ENCODE assay signal across 11 cellular contexts in genomic region chr1:42971848-42972291, GRCh38. TPM values are rescaled to one million over a fixed set of nuclear protein-coding genes. Genes with fewer than 3 reads are reported as not detected.
DNase-seq lines count a peak whose midpoint lies in the region; ATAC-seq and TF ChIP-seq lines count a peak whose summit lies in the region.
"Had no signal": no experiment of that assay in that cellular context is flagged by ENCODE, and none has a peak within 500 bp of the region (broad histone marks: within the 10 kb centered on the region; RNA-seq: fewer than 3 reads in every experiment).

No MANE protein-coding gene starts in this region.

- H3K9me3 ChIP-seq in BE2C, result no peaks in the 10 kb centered on the region
- H3K9me3 ChIP-seq in Karpas-422 (ENCODE audit: low read length), result no peaks in the 10 kb centered on the region
- no peaks in the 10 kb centered on the region for H3K9me3 ChIP-seq in tibial artery
- H3K9me3 ChIP-seq: ovary had no signal

- H3K4me2 ChIP-seq in Karpas-422 (ENCODE audit: low read depth, low read length, poor library complexity, severe bottlenecking), result no peak overlapping the region

- H3K4me3 ChIP-seq in BE2C (ENCODE audit: low read depth, low read length) (no peak overlapping the region), Karpas-422 (ENCODE audit: low read length) (no peak overlapping the region), tibial artery (no peak overlapping the region)
- H3K4me3 ChIP-seq: GM12878, ovary had no signal

- H3K79me2 ChIP-seq in Karpas-422 (ENCODE audit: low read length), result no peaks in the 10 kb centered on the region

- intact Hi-C loops in tibial artery (cut with DNase I; ENCODE audit: low total_unique reads), result loop anchor here (10.0 kb wide), 1 partner anchor 93 kb away; no protein-coding TSS in a partner anchor

- peak; percentile 24 for DNase-seq in BE2C
- DNase-seq in Karpas-422, result peak; percentile 33
- peak; percentile 57 for DNase-seq in cerebellar cortex (ENCODE audit: low spot score)
- DNase-seq in myocyte (ENCODE audit: low read depth), result peak; percentile 76
- no peak for DNase-seq in NCI-H524 treated with DMSO at 0.1 percent for 48 hours (lab: John Stamatoyannopoulos, UW)
- DNase-seq in tibial artery, result no peak
- DNase-seq: NCI-H187 treated with DMSO at 0.1 percent for 48 hours, ovary had no signal

- H3K27me3 ChIP-seq in BE2C (no peaks in the 10 kb centered on the region), Karpas-422 (ENCODE audit: low read length) (no peaks in the 10 kb centered on the region), tibial artery (no peaks in the 10 kb centered on the region)
- H3K27me3 ChIP-seq: ovary had no signal

- H3K27ac ChIP-seq in Karpas-422 (ENCODE audit: low read length) (no peak overlapping the region), tibial artery (no peak overlapping the region)
- H3K27ac ChIP-seq: ovary had no signal

- H3K9me2 ChIP-seq in Karpas-422 (replicated peaks; ENCODE audit: insufficient read depth, low read length), result no peaks in the 10 kb centered on the region

- no peaks in the 10 kb centered on the region for H4K20me1 ChIP-seq in Karpas-422 (ENCODE audit: insufficient read depth, low read depth, low read length)

- H3K4me1 ChIP-seq in BE2C (peaks cover 6% of the 10 kb centered on the region), Karpas-422 (ENCODE audit: low read length) (no peaks in the 10 kb centered on the region), tibial artery (peaks cover 0 to 5% (median 2%) of the 10 kb centered on the region in 4 donors)

- ATAC-seq in GM18870 (IDR thresholded peaks at IDR 0.05; ENCODE audit: unreplicated experiment) (no peak), GM18861 (IDR thresholded peaks at IDR 0.05; ENCODE audit: unreplicated experiment) (no peak)
- ATAC-seq: GM12878 had no signal

- TF ChIP-seq CTCF in BE2C (IDR thresholded peaks at IDR 0.05; ENCODE audit: low read depth, low read length) (no peak), tibial artery (IDR thresholded peaks at IDR 0.05) (no peak)

- no peaks in the 10 kb centered on the region for H3K36me3 ChIP-seq in BE2C
- no peaks in the 10 kb centered on the region for H3K36me3 ChIP-seq in Karpas-422 (ENCODE audit: insufficient read depth, low read length)
- H3K36me3 ChIP-seq in tibial artery, result peaks cover 3 to 9% (median 5%) of the 10 kb centered on the region in 3 donors
- H3K36me3 ChIP-seq: ovary had no signal

- no peak overlapping the region for H3K9ac ChIP-seq in Karpas-422 (ENCODE audit: low read length)

- no peak overlapping the region for H2AFZ ChIP-seq in Karpas-422 (ENCODE audit: low read length)

RNA-seq across cellular contexts. Expression of gene SLC2A1, which starts 13.2 kb away (rescaled TPM):
- polyA plus RNA-seq in BE2C (2012; ENCODE audit: insufficient read depth, insufficient read length, low read depth), result 40.9 TPM
- total RNA-seq in Karpas-422 (2014; rRNA removed; shearing (Covaris generic); ENCODE audit: low replicate concordance), result 72.2 and 83.8 TPM in 2 replicates
- 146 and 164 TPM in 2 replicates for total RNA-seq in myocyte
- polyA plus RNA-seq in myocyte (2012), result 227 TPM

Comparison
In these comparisons a context has a peak if more than half of its experiments do, and no peak if none do; other contexts are left out.
1. DNase-seq: peak in BE2C (single experiment), Karpas-422 (single experiment), cerebellar cortex (single experiment) and myocyte (single experiment); none in NCI-H524 treated with DMSO at 0.1 percent for 48 hours (single experiment) and tibial artery (0 of 2).